20 cellular contexts compared by ENCODE assay signal in the genomic region with DNA sequence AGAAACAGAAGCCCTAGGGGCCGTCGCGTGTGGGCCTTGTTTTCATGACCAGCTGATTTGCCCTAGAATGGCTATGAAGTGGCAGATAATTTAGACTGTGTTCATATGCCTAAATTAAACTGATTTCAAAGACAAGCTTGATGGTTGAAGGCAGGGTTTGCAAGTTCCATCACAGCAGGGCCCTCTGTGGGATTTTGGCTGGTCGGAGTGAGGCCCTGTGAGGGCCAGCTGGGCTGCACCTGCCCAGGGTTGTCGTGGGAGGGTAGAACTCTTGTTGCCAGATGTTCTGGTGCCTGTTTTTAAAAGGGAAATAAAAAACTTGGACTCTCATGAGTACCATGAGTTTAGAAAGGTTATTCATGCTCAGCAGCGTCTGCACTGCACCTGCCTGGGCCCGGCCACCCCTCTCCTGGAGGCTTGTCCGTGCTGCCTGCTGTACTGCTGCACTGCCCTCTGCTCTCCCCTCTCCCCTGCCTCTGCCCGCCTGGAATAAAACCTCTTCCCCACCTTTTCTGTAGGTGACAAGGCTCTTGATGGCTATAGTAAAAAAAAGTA. TPM values are rescaled to one million over a fixed set of nuclear protein-coding genes. Genes with fewer than 3 reads are reported as not detected.
DNase-seq lines count a peak whose midpoint lies in the region; ATAC-seq and TF ChIP-seq lines count a peak whose summit lies in the region.
"Had no signal": no experiment of that assay in that cellular context is flagged by ENCODE, and none has a peak within 500 bp of the region (broad histone marks: within the 10 kb centered on the region; RNA-seq: fewer than 3 reads in every experiment).

No MANE protein-coding gene starts in this region.

- H3K36me3 Mint-ChIP-seq in natural killer cell = no peaks in the 10 kb centered on the region
- H3K36me3 Mint-ChIP-seq in natural killer cell treated with Interleukin-12 subunit alpha and Interleukin-12 subunit beta and Interleukin-15 and Interleukin-18, amount 100 ng/mL, for 72 hours = no peaks in the 10 kb centered on the region
- peaks cover 39% of the 10 kb centered on the region for H3K36me3 Mint-ChIP-seq in effector memory CD8-positive, alpha-beta T cell (ENCODE audit: insufficient read depth)

- H3K4me3 Mint-ChIP-seq in natural killer cell = peak overlapping the region; percentile 82
- no peak overlapping the region for H3K4me3 Mint-ChIP-seq in natural killer cell treated with Interleukin-12 subunit alpha and Interleukin-12 subunit beta and Interleukin-15 and Interleukin-18, amount 100 ng/mL, for 72 hours
- peak overlapping the region; percentile 72 to 75 for H3K4me3 Mint-ChIP-seq in effector memory CD8-positive, alpha-beta T cell
- H3K4me3 Mint-ChIP-seq in stimulated activated naive CD8-positive, alpha-beta T cell treated with anti-CD3 and anti-CD28 coated beads, Interleukin-15, amount 100 ng/mL, for 72 hours = peak overlapping the region; percentile 63 to 67
- H3K4me3 Mint-ChIP-seq: mesothelial cell of epicardium, neural progenitor cell had no signal

- H4K20me1 ChIP-seq in OCI-LY1 (ENCODE audit: insufficient read depth, low read length) = no peaks in the 10 kb centered on the region

- no peaks in the 10 kb centered on the region for H3F3A ChIP-seq in OCI-LY1 (ENCODE audit: insufficient read depth, low read length)

- H2AFZ ChIP-seq in OCI-LY1 (ENCODE audit: low read length) = no peak overlapping the region
- H2AFZ ChIP-seq: neural progenitor cell had no signal

- H3K4me2 ChIP-seq in OCI-LY1 (ENCODE audit: low read length) = no peak overlapping the region
- H3K4me2 ChIP-seq: neural progenitor cell had no signal

- no peaks in the 10 kb centered on the region for H3K9me3 ChIP-seq in OCI-LY1 (ENCODE audit: low read length)
- H3K9me3 ChIP-seq: ascending aorta, left ventricle myocardium inferior, thoracic aorta had no signal

- DNase-seq in natural killer cell (no peak), NCI-H146 treated with DMSO at 0.1 percent for 48 hours (lab: John Stamatoyannopoulos, UW; ENCODE audit: unreplicated experiment) (no peak), amniotic stem cell (lab: John Stamatoyannopoulos, UW) (no peak), HT-29 (ENCODE audit: low spot score) (no peak)
- no peak for DNase-seq in natural killer cell treated with Interleukin-12 subunit alpha and Interleukin-12 subunit beta and Interleukin-15 and Interleukin-18, amount 100 ng/mL, for 72 hours (ENCODE audit: low spot score)
- DNase-seq in effector memory CD8-positive, alpha-beta T cell = no peak
- DNase-seq in stimulated activated naive CD8-positive, alpha-beta T cell treated with anti-CD3 and anti-CD28 coated beads, Interleukin-15, amount 100 ng/mL, for 72 hours = no peak
- DNase-seq: activated effector memory CD4-positive, alpha-beta T cell treated with anti-CD3 and anti-CD28 coated beads, Interleukin-2, amount 50 U/mL, for 16 hours; DMS53; dorsolateral prefrontal cortex; left ventricle myocardium inferior; NCI-H1694; NCI-H2171 treated with DMSO at 0.1 percent for 48 hours; NCI-H526 treated with DMSO at 0.1 percent for 48 hours had no signal

- no peaks in the 10 kb centered on the region for H3K79me2 ChIP-seq in OCI-LY1 (ENCODE audit: insufficient read depth, low read length)

- H3K27ac ChIP-seq in OCI-LY1 (ENCODE audit: low read depth, low read length, poor library complexity, severe bottlenecking) = peak overlapping the region; percentile 75
- H3K27ac ChIP-seq: ascending aorta, left ventricle myocardium inferior, neural progenitor cell, thoracic aorta had no signal

- peaks cover 43 to 54% of the 10 kb centered on the region in 2 donors for H3K4me1 Mint-ChIP-seq in natural killer cell
- H3K4me1 Mint-ChIP-seq in natural killer cell treated with Interleukin-12 subunit alpha and Interleukin-12 subunit beta and Interleukin-15 and Interleukin-18, amount 100 ng/mL, for 72 hours (ENCODE audit: low read depth in 2 of 2) = peaks cover 13 to 52% of the 10 kb centered on the region in 2 donors
- H3K4me1 Mint-ChIP-seq in effector memory CD8-positive, alpha-beta T cell (ENCODE audit: low read depth in 2 of 2) = peaks cover 27 to 35% of the 10 kb centered on the region in 2 donors
- peaks cover 48% of the 10 kb centered on the region for H3K4me1 Mint-ChIP-seq in stimulated activated naive CD8-positive, alpha-beta T cell treated with anti-CD3 and anti-CD28 coated beads, Interleukin-15, amount 100 ng/mL, for 72 hours

- no peak overlapping the region for H3K9ac ChIP-seq in OCI-LY1 (ENCODE audit: low read length)
- H3K9ac ChIP-seq: neural progenitor cell had no signal

- ATAC-seq in natural killer cell = no peak
- ATAC-seq in natural killer cell treated with Interleukin-12 subunit alpha and Interleukin-12 subunit beta and Interleukin-15 and Interleukin-18, amount 100 ng/mL, for 72 hours = no peak
- no peak for ATAC-seq in effector memory CD8-positive, alpha-beta T cell (replicated peaks)
- ATAC-seq in stimulated activated naive CD8-positive, alpha-beta T cell treated with anti-CD3 and anti-CD28 coated beads, Interleukin-15, amount 100 ng/mL, for 72 hours = no peak

- peaks cover 30% of the 10 kb centered on the region; the same call in 1 of the 2 replicates for H3K36me3 ChIP-seq in OCI-LY1 (ENCODE audit: insufficient read depth, low read length)
- H3K36me3 ChIP-seq: neural progenitor cell had no signal

- TF ChIP-seq CTCF in natural killer cell (IDR thresholded peaks at IDR 0.05) (no peak), OCI-LY1 (IDR thresholded peaks at IDR 0.05; ENCODE audit: low read length) (no peak)

- H3K27me3 ChIP-seq in OCI-LY1 (ENCODE audit: insufficient read depth, low read length) = no peaks in the 10 kb centered on the region
- H3K27me3 ChIP-seq: ascending aorta, dorsolateral prefrontal cortex, neural progenitor cell had no signal

- H3K9me2 ChIP-seq in OCI-LY1 (ENCODE audit: low read depth, low read length) = no peaks in the 10 kb centered on the region

- no peak overlapping the region for H3K4me3 ChIP-seq in OCI-LY1 (ENCODE audit: low read depth, low read length, poor library complexity, severe bottlenecking)
- H3K4me3 ChIP-seq: ascending aorta, dorsolateral prefrontal cortex, left ventricle myocardium inferior, neural progenitor cell, thoracic aorta had no signal

- H3K4me1 ChIP-seq in OCI-LY1 (ENCODE audit: insufficient read depth, low read length, severe bottlenecking) = peaks cover 35% of the 10 kb centered on the region
- H3K4me1 ChIP-seq: ascending aorta, neural progenitor cell had no signal

- no peaks in the 10 kb centered on the region for H3K9me3 Mint-ChIP-seq in natural killer cell
- no peaks in the 10 kb centered on the region for H3K9me3 Mint-ChIP-seq in natural killer cell treated with Interleukin-12 subunit alpha and Interleukin-12 subunit beta and Interleukin-15 and Interleukin-18, amount 100 ng/mL, for 72 hours
- H3K9me3 Mint-ChIP-seq in effector memory CD8-positive, alpha-beta T cell = no peaks in the 10 kb centered on the region
- no peaks in the 10 kb centered on the region for H3K9me3 Mint-ChIP-seq in stimulated activated naive CD8-positive, alpha-beta T cell treated with anti-CD3 and anti-CD28 coated beads, Interleukin-15, amount 100 ng/mL, for 72 hours
- H3K9me3 Mint-ChIP-seq: mesothelial cell of epicardium, neural progenitor cell had no signal

- no peaks in the 10 kb centered on the region for H3K27me3 Mint-ChIP-seq in natural killer cell (ENCODE audit: low read depth in 2 of 2)
- no peaks in the 10 kb centered on the region for H3K27me3 Mint-ChIP-seq in natural killer cell treated with Interleukin-12 subunit alpha and Interleukin-12 subunit beta and Interleukin-15 and Interleukin-18, amount 100 ng/mL, for 72 hours
- no peaks in the 10 kb centered on the region for H3K27me3 Mint-ChIP-seq in effector memory CD8-positive, alpha-beta T cell
- no peaks in the 10 kb centered on the region for H3K27me3 Mint-ChIP-seq in stimulated activated naive CD8-positive, alpha-beta T cell treated with anti-CD3 and anti-CD28 coated beads, Interleukin-15, amount 100 ng/mL, for 72 hours
- H3K27me3 Mint-ChIP-seq: progenitor cell of endocrine pancreas had no signal

- intact Hi-C loops in natural killer cell (cut with micrococcal nuclease) = no loop called here

- peak overlapping the region; percentile 56 to 90 for H3K27ac Mint-ChIP-seq in natural killer cell
- peak overlapping the region in 1 of 2 donors; percentile 44 for H3K27ac Mint-ChIP-seq in natural killer cell treated with Interleukin-12 subunit alpha and Interleukin-12 subunit beta and Interleukin-15 and Interleukin-18, amount 100 ng/mL, for 72 hours
- peak overlapping the region; percentile 89 to 91 for H3K27ac Mint-ChIP-seq in effector memory CD8-positive, alpha-beta T cell
- peak overlapping the region; percentile 1 to 70 for H3K27ac Mint-ChIP-seq in stimulated activated naive CD8-positive, alpha-beta T cell treated with anti-CD3 and anti-CD28 coated beads, Interleukin-15, amount 100 ng/mL, for 72 hours
- H3K27ac Mint-ChIP-seq: mesothelial cell of epicardium, neural progenitor cell, progenitor cell of endocrine pancreas had no signal

RNA-seq across cellular contexts. Expression of a gene that starts 44.1 kb away (rescaled TPM):
- 100 to 1,000 TPM in 1 of 3 donors, 10 to 100 TPM in 2; 57.2 to 120 (median 82.9) TPM for total RNA-seq in natural killer cell
- total RNA-seq in natural killer cell treated with Interleukin-12 subunit alpha and Interleukin-12 subunit beta and Interleukin-15 and Interleukin-18, amount 100 ng/mL, for 72 hours = 10 to 100 TPM; 51.6 to 75.1 TPM
- total RNA-seq in HT-29 (2014; rRNA removed; shearing (Covaris generic)) = 38.5 and 46.6 TPM in 2 replicates

RNA-seq across cellular contexts. Expression of a gene that starts 59.1 kb away (rescaled TPM):
- 10 to 100 TPM; 32.6 to 40.3 (median 33.2) TPM for total RNA-seq in natural killer cell
- 100 to 1,000 TPM in 1 of 2 donors, 10 to 100 TPM in 1; 64.8 to 115 TPM for total RNA-seq in natural killer cell treated with Interleukin-12 subunit alpha and Interleukin-12 subunit beta and Interleukin-15 and Interleukin-18, amount 100 ng/mL, for 72 hours
- 68.2 and 80.6 TPM in 2 replicates for total RNA-seq in HT-29 (2014; rRNA removed; shearing (Covaris generic))
